9 cellular contexts compared by ENCODE assay signal in the genomic region with DNA sequence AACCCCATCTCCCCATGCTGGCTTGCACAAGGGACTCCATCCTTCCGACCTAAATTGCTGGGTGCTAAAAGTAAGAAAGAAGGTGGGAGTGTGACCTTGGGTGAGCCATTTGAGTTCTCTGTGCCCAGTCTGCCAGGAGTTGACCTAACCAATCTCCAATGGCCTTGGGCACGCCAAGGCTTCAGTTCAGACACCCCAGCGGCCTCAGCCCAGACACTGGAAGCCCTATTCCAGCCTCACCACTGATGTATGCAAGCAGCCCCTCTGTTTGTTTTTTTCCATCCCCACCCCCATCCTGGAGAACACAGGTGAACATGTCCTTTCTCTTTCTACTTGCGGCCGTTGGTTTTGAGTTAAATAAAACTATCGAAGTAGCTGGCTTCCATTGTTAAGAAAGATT. TPM values are rescaled to one million over a fixed set of nuclear protein-coding genes. Genes with fewer than 3 reads are reported as not detected.
A peak's percentile ranks its signal among the peaks of the same experiment; 100 is the strongest.
DNase-seq lines count a peak whose midpoint lies in the region; ATAC-seq and TF ChIP-seq lines count a peak whose summit lies in the region.
"Had no signal": no experiment of that assay in that cellular context is flagged by ENCODE, and none has a peak within 500 bp of the region (broad histone marks: within the 10 kb centered on the region; RNA-seq: fewer than 3 reads in every experiment).

No MANE protein-coding gene starts in this region.

- TF ChIP-seq POLR2A in vagina (IDR thresholded peaks at IDR 0.05) = no peak

- H3K27ac Mint-ChIP-seq in natural killer cell = peak overlapping the region; percentile 90 to 96

- DNase-seq in heart right ventricle (no peak), cardiac septum (ENCODE audit: low spot score) (no peak), caudate nucleus (lab: John Stamatoyannopoulos, UW) (no peak), natural killer cell (no peak), vagina (ENCODE audit: extremely low spot score in 2 of 2) (no peak), HCEC 1CT (no peak), ureter (ENCODE audit: low spot score) (no peak)
- DNase-seq: activated CD4-positive, alpha-beta T cell treated with anti-CD3 and anti-CD28 coated beads, Interleukin-2, amount 50 U/mL, for 48 hours had no signal

- H3K27ac ChIP-seq in heart right ventricle = peak overlapping the region; percentile 60 to 93 (median 88)
- H3K27ac ChIP-seq in caudate nucleus (ENCODE audit: low read depth, low read length) = peak overlapping the region; percentile 46
- peak overlapping the region; percentile 93 for H3K27ac ChIP-seq in vagina

- H3K36me3 ChIP-seq in heart right ventricle (peaks cover 0 to 29% (median 0%) of the 10 kb centered on the region in 9 donors), vagina (no peaks in the 10 kb centered on the region)

- H3K4me1 ChIP-seq in heart right ventricle (peaks cover 56 to 98% (median 95%) of the 10 kb centered on the region in 9 donors), vagina (peaks cover 99% of the 10 kb centered on the region)

- WGBS in heart right ventricle, 2 donors = 64 to 74% methylated on average over 6 of the region's 6 CpGs

- no peaks in the 10 kb centered on the region for H3K27me3 Mint-ChIP-seq in natural killer cell (ENCODE audit: low read depth in 2 of 2)

- H3K36me3 Mint-ChIP-seq in natural killer cell = no peaks in the 10 kb centered on the region

- H3K4me3 ChIP-seq in heart right ventricle (peak overlapping the region in 2 of 10 donors; percentile 0 to 25), vagina (peak overlapping the region; percentile 2 to 19)

- TF ChIP-seq CTCF in heart right ventricle (IDR thresholded peaks at IDR 0.05) (no peak), natural killer cell (IDR thresholded peaks at IDR 0.05) (no peak), vagina (IDR thresholded peaks at IDR 0.05) (no peak)

- peaks cover 87 to 93% of the 10 kb centered on the region in 2 donors for H3K4me1 Mint-ChIP-seq in natural killer cell

- ATAC-seq in heart right ventricle = no peak
- ATAC-seq in natural killer cell = no peak
- no peak for ATAC-seq in GM18520 (IDR thresholded peaks at IDR 0.05; ENCODE audit: unreplicated experiment)

- H3K27me3 ChIP-seq in heart right ventricle = no peaks in the 10 kb centered on the region
- no peaks in the 10 kb centered on the region for H3K27me3 ChIP-seq in vagina

- no peaks in the 10 kb centered on the region for H3K9me3 Mint-ChIP-seq in natural killer cell

- H3K9me3 ChIP-seq in heart right ventricle (no peaks in the 10 kb centered on the region), vagina (no peaks in the 10 kb centered on the region)

- intact Hi-C loops in heart right ventricle (cut with DNase I) (no loop called here), cardiac septum (cut with DNase I) (no loop called here), natural killer cell (cut with micrococcal nuclease) (loop anchor here (2.0 kb wide), 1 partner anchor 27 kb away; no protein-coding TSS in a partner anchor), vagina (cut with DNase I) (no loop called here)

- peak overlapping the region; percentile 70 for H3K4me3 Mint-ChIP-seq in natural killer cell

RNA-seq across cellular contexts. Expression of a gene that starts 31.9 kb away (rescaled TPM):
- total RNA-seq in heart right ventricle = 100 to 1,000 TPM; 132 to 345 (median 189) TPM
- polyA plus RNA-seq in heart right ventricle = 100 to 1,000 TPM; 134 to 243 TPM
- total RNA-seq in cardiac septum = 282 TPM
- total RNA-seq in natural killer cell = 1,000 to 10,000 TPM in 1 of 3 donors, 100 to 1,000 TPM in 2; 803 to 1,038 (median 808) TPM
- 333 TPM for total RNA-seq in vagina
- 810 TPM for total RNA-seq in ureter
